2 cellular contexts compared by ENCODE assay signal in genomic region chr16:30921459-30921747, GRCh38.
A peak's percentile ranks its signal among the peaks of the same experiment; 100 is the strongest.
TF ChIP-seq lines count a peak whose summit lies in the region.

No MANE protein-coding gene starts in this region.

TF ChIP-seq in SK-N-SH, 30 proteins besides CTCF, POLR2A, EP300 and RAD21 (continued from another document):
- TF ChIP-seq REST (IDR thresholded peaks at IDR 0.05; ENCODE audit: low read depth, low read length) = 0 out of 2 replicates have a peak, but pooled peaks have one; percentile 12

TF ChIP-seq in SK-N-SH treated with all-trans-retinoic acid at 6 μM for 48 hours, 23 proteins besides CTCF, POLR2A, EP300 and RAD21 (continued from another document):
- TF ChIP-seq CSRNP3 (CRISPR knock-in tag; IDR thresholded peaks at IDR 0.05) = no peak
- no peak for TF ChIP-seq PPARA (CRISPR knock-in tag; IDR thresholded peaks at IDR 0.05; ENCODE audit: borderline replicate concordance)
- no peak for TF ChIP-seq ZNF8 (CRISPR knock-in tag; IDR thresholded peaks at IDR 0.05)
- no peak for TF ChIP-seq TCF4 (CRISPR knock-in tag; IDR thresholded peaks at IDR 0.05; ENCODE audit: borderline replicate concordance)
- TF ChIP-seq SNAI2 (CRISPR knock-in tag; IDR thresholded peaks at IDR 0.05) = no peak
- no peak for TF ChIP-seq ZNF565 (CRISPR knock-in tag; conservative IDR thresholded peaks at IDR 0.05; ENCODE audit: low read depth)
